ENCODE assay signal across 1 cellular context in the genomic region with DNA sequence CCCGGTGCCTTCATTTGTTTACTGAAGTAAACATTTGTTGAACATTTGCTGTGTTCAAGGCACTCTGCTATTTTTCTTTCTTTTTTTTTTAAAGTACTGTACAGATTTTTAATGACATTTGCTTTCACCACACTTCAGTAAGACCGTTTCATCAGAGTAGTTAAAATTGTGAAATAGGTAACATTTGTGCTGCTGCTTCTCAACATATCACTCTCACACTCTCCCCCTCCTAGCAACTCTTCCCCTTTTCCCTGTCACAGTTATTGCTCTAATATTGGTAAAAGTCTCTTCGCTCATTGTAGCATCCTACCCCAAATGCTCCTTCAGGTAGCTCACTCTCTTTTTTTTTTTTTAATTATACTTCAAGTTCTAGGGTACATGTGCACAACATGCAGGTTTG.
TF ChIP-seq lines count a peak whose summit lies in the region.

No MANE protein-coding gene starts in this region.

TF ChIP-seq in HepG2, 621 proteins besides CTCF, POLR2A, EP300 and RAD21:
- TF ChIP-seq CEBPB (IDR thresholded peaks at IDR 0.05; ENCODE audit: borderline replicate concordance, low read depth, low read length) (peak; percentile 77; the same call in 1 of the 2 replicates), CEBPG (CRISPR knock-in tag; IDR thresholded peaks at IDR 0.05) (0 out of 2 replicates have a peak, but pooled peaks have one; percentile 9), DDIT3 (CRISPR knock-in tag; IDR thresholded peaks at IDR 0.05) (no peak)
